ENCODE assay signal across 1 cellular context in genomic region chr1:9770276-9770675, GRCh38.
TF ChIP-seq lines count a peak whose summit lies in the region.

No MANE protein-coding gene starts in this region.

TF ChIP-seq in GM23338, 12 proteins besides CTCF, POLR2A, EP300 and RAD21:
- TF ChIP-seq STAT1 (IDR thresholded peaks at IDR 0.05; ENCODE audit: unreplicated experiment) (no peak), ETS1 (IDR thresholded peaks at IDR 0.05) (no peak), ZNF462 (CRISPR knock-in tag; IDR thresholded peaks at IDR 0.05) (no peak), EZH2 (IDR thresholded peaks at IDR 0.05; ENCODE audit: low read depth, unreplicated experiment) (no peak), JUNB (IDR thresholded peaks at IDR 0.05; ENCODE audit: unreplicated experiment) (no peak), ZNF114 (CRISPR knock-in tag; IDR thresholded peaks at IDR 0.05) (no peak), NANOG (IDR thresholded peaks at IDR 0.05; ENCODE audit: borderline replicate concordance) (no peak)
